ENCODE assay signal across 8 cellular contexts in genomic region chr14:45201908-45202307, GRCh38. TPM values are rescaled to one million over a fixed set of nuclear protein-coding genes. Genes with fewer than 3 reads are reported as not detected.
DNase-seq lines count a peak whose midpoint lies in the region; ATAC-seq lines count a peak whose summit lies in the region.

No MANE protein-coding gene starts in this region.

- H3K27ac Mint-ChIP-seq in activated T-cell treated with anti-CD3 and anti-CD28 coated beads, Interleukin-2, amount 50 U/mL, for 72 hours: peak overlapping the region; percentile 61
- no peak overlapping the region for H3K27ac Mint-ChIP-seq in memory B cell

- no peaks in the 10 kb centered on the region for H3K27me3 Mint-ChIP-seq in activated T-cell treated with anti-CD3 and anti-CD28 coated beads, Interleukin-2, amount 50 U/mL, for 72 hours (ENCODE audit: low read depth)
- H3K27me3 Mint-ChIP-seq in memory B cell: no peaks in the 10 kb centered on the region

- H3K9me3 Mint-ChIP-seq in activated T-cell treated with anti-CD3 and anti-CD28 coated beads, Interleukin-2, amount 50 U/mL, for 72 hours: no peaks in the 10 kb centered on the region
- no peaks in the 10 kb centered on the region for H3K9me3 Mint-ChIP-seq in memory B cell

- H3K4me1 Mint-ChIP-seq in activated T-cell treated with anti-CD3 and anti-CD28 coated beads, Interleukin-2, amount 50 U/mL, for 72 hours (ENCODE audit: low read depth): no peaks in the 10 kb centered on the region
- no peaks in the 10 kb centered on the region for H3K4me1 Mint-ChIP-seq in memory B cell

- peak; percentile 77 for ATAC-seq in GM21367 (IDR thresholded peaks at IDR 0.05; ENCODE audit: unreplicated experiment)
- ATAC-seq in activated T-cell treated with anti-CD3 and anti-CD28 coated beads, Interleukin-2, amount 50 U/mL, for 72 hours (replicated peaks in 1 of 2): peak; percentile 67 to 86
- peak; percentile 45 for ATAC-seq in memory B cell (ENCODE audit: low read depth)

- H3K4me3 Mint-ChIP-seq in activated T-cell treated with anti-CD3 and anti-CD28 coated beads, Interleukin-2, amount 50 U/mL, for 72 hours: no peak overlapping the region
- no peak overlapping the region for H3K4me3 Mint-ChIP-seq in memory B cell

- DNase-seq in GM03348 (ENCODE audit: low spot score) (peak; percentile 10), HT-29 (ENCODE audit: low spot score) (peak; percentile 22), memory B cell (ENCODE audit: low spot score in 2 of 2) (no peak), CD1c-positive myeloid dendritic cell (ENCODE audit: extremely low spot score) (no peak)
- DNase-seq in activated T-cell treated with anti-CD3 and anti-CD28 coated beads, Interleukin-2, amount 50 U/mL, for 72 hours: peak; percentile 7 to 13
- no peak for DNase-seq in effector CD8-positive, alpha-beta T cell (lab: John Stamatoyannopoulos, UW)
- DNase-seq in activated effector memory CD4-positive, alpha-beta T cell treated with Interleukin-2 at 50 U/mL for 16 hours: no peak

- peaks cover 4 to 12% of the 10 kb centered on the region in 2 donors for H3K36me3 Mint-ChIP-seq in activated T-cell treated with anti-CD3 and anti-CD28 coated beads, Interleukin-2, amount 50 U/mL, for 72 hours (ENCODE audit: insufficient read depth in 2 of 2)
- H3K36me3 Mint-ChIP-seq in memory B cell: peaks cover 13% of the 10 kb centered on the region

RNA-seq across cellular contexts. Expression of gene MIS18BP1, which starts 51.1 kb away (rescaled TPM):
- 8.0 and 13.4 TPM in 2 replicates for total RNA-seq in HT-29 (2014; rRNA removed; shearing (Covaris generic))
- 10 to 100 TPM; 70.9 to 76.5 TPM for total RNA-seq in activated T-cell treated with anti-CD3 and anti-CD28 coated beads, Interleukin-2, amount 50 U/mL, for 72 hours

Comparison
In these comparisons a context has a peak if more than half of its experiments do, and no peak if none do; other contexts are left out.
1. DNase-seq: peak in GM03348 (single experiment), HT-29 (single experiment) and activated T-cell treated with anti-CD3 and anti-CD28 coated beads, Interleukin-2, amount 50 U/mL, for 72 hours (2 of 2); none in memory B cell (0 of 2), effector CD8-positive, alpha-beta T cell (single experiment), activated effector memory CD4-positive, alpha-beta T cell treated with Interleukin-2 at 50 U/mL for 16 hours (single experiment) and CD1c-positive myeloid dendritic cell (single experiment).
2. Peak in every context shown above with its lines, with median percentiles within 50 percentile points of each other: ATAC-seq.